30 cellular contexts compared by ENCODE assay signal in the genomic region with DNA sequence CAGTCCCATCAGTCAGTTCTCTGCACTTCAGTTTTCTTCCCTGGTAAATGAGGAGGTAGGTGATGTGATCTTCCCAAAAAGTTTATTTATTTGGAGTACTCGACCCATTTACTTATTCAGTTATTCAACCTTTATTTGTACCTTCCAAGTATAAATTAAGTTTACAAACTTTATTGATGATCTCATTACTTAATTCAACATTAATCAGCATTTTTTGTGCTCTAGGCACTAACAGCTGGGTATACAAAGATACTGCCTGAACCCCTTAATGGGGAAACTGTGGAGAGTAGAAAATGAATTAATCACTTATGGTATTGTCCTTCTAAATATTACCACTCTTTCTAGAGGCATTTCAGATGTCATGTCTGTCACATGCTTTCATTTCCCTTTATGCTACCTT.
"Had no signal": no experiment of that assay in that cellular context is flagged by ENCODE, and none has a peak within 500 bp of the region (broad histone marks: within the 10 kb centered on the region; RNA-seq: fewer than 3 reads in every experiment).

No MANE protein-coding gene starts in this region.

- H3K27ac ChIP-seq: neural progenitor cell, ovary, parathyroid adenoma, psoas muscle, skin epidermis, spleen, thoracic aorta, thyroid gland, tibial nerve, upper lobe of left lung, vagina had no signal

- H3K27me3 ChIP-seq: neural progenitor cell, ovary, spleen, thyroid gland, tibial nerve, upper lobe of left lung, vagina had no signal

- H3K27ac Mint-ChIP-seq: natural killer cell; nephron; progenitor cell of endocrine pancreas; stimulated activated memory B cell treated with anti-CD40 and anti-IgM and Interleukin-4, amounts not matched to agents 10 μg/mL and 1 μg/mL and 100 μg/mL, for 72 hours had no signal

- H3K36me3 ChIP-seq: neural progenitor cell, ovary, spleen, thoracic aorta, thyroid gland, tibial nerve, upper lobe of left lung, vagina had no signal

- H3K79me2 ChIP-seq: parathyroid adenoma had no signal

- FAIRE-seq: urothelium cell line had no signal

- H3K4me3 Mint-ChIP-seq: natural killer cell; nephron; neural progenitor cell; stimulated activated memory B cell treated with anti-CD40 and anti-IgM and Interleukin-4, amounts not matched to agents 10 μg/mL and 1 μg/mL and 100 μg/mL, for 72 hours; stimulated activated naive CD8-positive, alpha-beta T cell treated with anti-CD3 and anti-CD28 coated beads, Interleukin-15, amount 100 ng/mL, for 72 hours had no signal

- H3K9me3 ChIP-seq: ovary, psoas muscle, thoracic aorta, thyroid gland, tibial nerve, upper lobe of left lung, vagina had no signal

- ATAC-seq: natural killer cell; psoas muscle; stimulated activated memory B cell treated with anti-CD40 and anti-IgM and Interleukin-4, amounts not matched to agents 10 μg/mL and 1 μg/mL and 100 μg/mL, for 72 hours; stimulated activated naive CD8-positive, alpha-beta T cell treated with anti-CD3 and anti-CD28 coated beads, Interleukin-15, amount 100 ng/mL, for 72 hours; stimulated activated naive CD8-positive, alpha-beta T cell treated with anti-CD3 and anti-CD28 coated beads, Interleukin-15, Interleukin-2, amounts not matched to agents 100 U/mL and 50 U/mL, for 24 hours had no signal

- H3K27me3 Mint-ChIP-seq: progenitor cell of endocrine pancreas; stimulated activated memory B cell treated with anti-CD40 and anti-IgM and Interleukin-4, amounts not matched to agents 10 μg/mL and 1 μg/mL and 100 μg/mL, for 72 hours; stimulated activated naive CD8-positive, alpha-beta T cell treated with anti-CD3 and anti-CD28 coated beads, Interleukin-15, amount 100 ng/mL, for 72 hours had no signal

- H3K4me1 Mint-ChIP-seq: natural killer cell; stimulated activated memory B cell treated with anti-CD40 and anti-IgM and Interleukin-4, amounts not matched to agents 10 μg/mL and 1 μg/mL and 100 μg/mL, for 72 hours; stimulated activated naive CD8-positive, alpha-beta T cell treated with anti-CD3 and anti-CD28 coated beads, Interleukin-15, amount 100 ng/mL, for 72 hours had no signal

- DNase-seq: natural killer cell; occipital lobe; ovary; posterior cingulate gyrus; psoas muscle; right cardiac atrium; spleen; stimulated activated CD4-positive, alpha-beta T cell treated with anti-CD3 and anti-CD28 coated beads, Interleukin-12 subunit alpha, Interleukin-12 subunit beta, amount 100 ng/mL, for 4 hours; stimulated activated CD4-positive, alpha-beta T cell treated with anti-CD3 and anti-CD28 coated beads, Interleukin-1b, Interleukin-23, amount 100 ng/mL, for 48 hours; stimulated activated CD4-positive, alpha-beta T cell treated with anti-CD3 and anti-CD28 coated beads, Interleukin-4, amount 100 ng/mL, for 1 hour; stimulated activated CD4-positive, alpha-beta T cell treated with anti-CD3 and anti-CD28 coated beads, Interleukin-4, amount 100 ng/mL, for 4 hours; stimulated activated CD8-positive, alpha-beta memory T cell treated with anti-CD3 and anti-CD28 coated beads, Interleukin-4, amount 100 ng/mL, for 48 hours; stimulated activated naive CD4-positive, alpha-beta T cell; stimulated activated naive CD8-positive, alpha-beta T cell treated with anti-CD3 and anti-CD28 coated beads, Interleukin-15, amount 100 ng/mL, for 72 hours; stimulated activated naive CD8-positive, alpha-beta T cell treated with anti-CD3 and anti-CD28 coated beads, Interleukin-15, Interleukin-2, amounts not matched to agents 100 U/mL and 50 U/mL, for 24 hours; substantia nigra; thyroid gland; trophoblast cell; upper lobe of left lung had no signal

- H3K36me3 Mint-ChIP-seq: natural killer cell had no signal

- H2AFZ ChIP-seq: neural progenitor cell, parathyroid adenoma had no signal

- H3K4me1 ChIP-seq: neural progenitor cell, parathyroid adenoma, spleen, thyroid gland, upper lobe of left lung, vagina had no signal

- H3K9me3 Mint-ChIP-seq: natural killer cell; stimulated activated memory B cell treated with anti-CD40 and anti-IgM and Interleukin-4, amounts not matched to agents 10 μg/mL and 1 μg/mL and 100 μg/mL, for 72 hours had no signal

- H3K9ac ChIP-seq: neural progenitor cell, parathyroid adenoma had no signal

- H3K4me2 ChIP-seq: neural progenitor cell, smooth muscle cell had no signal

- H3K4me3 ChIP-seq: neural progenitor cell, ovary, psoas muscle, skin epidermis, smooth muscle cell, spleen, thoracic aorta, thyroid gland, tibial nerve, upper lobe of left lung, vagina had no signal
